ENCODE assay signal across 1 cellular context in the genomic region with DNA sequence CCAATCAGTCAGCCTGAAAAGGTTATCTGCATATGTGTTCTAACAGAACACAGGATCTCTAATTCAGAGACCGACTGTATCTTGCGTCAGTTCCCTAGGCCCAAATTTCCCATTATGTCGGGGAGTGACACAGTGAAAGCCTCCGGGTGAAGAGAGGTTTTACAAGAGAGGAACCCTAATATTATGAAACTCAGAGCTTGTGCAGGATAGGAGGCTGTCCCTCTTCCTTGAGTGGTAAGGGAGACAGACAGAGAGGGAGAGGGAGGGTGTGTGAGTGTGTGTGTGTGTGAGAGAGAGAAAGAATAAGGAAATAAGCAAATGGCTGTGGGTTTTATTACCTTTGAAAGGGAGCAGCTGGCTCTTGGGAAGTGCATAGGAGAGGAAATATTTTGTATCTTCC.
TF ChIP-seq lines count a peak whose summit lies in the region.

No MANE protein-coding gene starts in this region.

TF ChIP-seq in GM12891, 5 proteins besides CTCF, POLR2A, EP300 and RAD21:
- no peak for TF ChIP-seq PAX5 (IDR thresholded peaks at IDR 0.05; ENCODE audit: insufficient read depth, low read length, severe bottlenecking)
- TF ChIP-seq POU2F2 (IDR thresholded peaks at IDR 0.05; ENCODE audit: low read depth, low read length): no peak
- no peak for TF ChIP-seq TAF1 (IDR thresholded peaks at IDR 0.05; ENCODE audit: low read depth, low read length)
- no peak for TF ChIP-seq POLR2AphosphoS5 (IDR thresholded peaks at IDR 0.05; ENCODE audit: low read depth, low read length)
- TF ChIP-seq SPI1 (IDR thresholded peaks at IDR 0.05; ENCODE audit: low read depth, low read length): no peak
